8 cellular contexts compared by ENCODE assay signal in genomic region chr7:128879939-128880746, GRCh38. TPM values are rescaled to one million over a fixed set of nuclear protein-coding genes. Genes with fewer than 3 reads are reported as not detected.
DNase-seq lines count a peak whose midpoint lies in the region; ATAC-seq and TF ChIP-seq lines count a peak whose summit lies in the region.

No MANE protein-coding gene starts in this region.

- H3K4me1 ChIP-seq in trophoblast cell (ENCODE audit: control insufficient read depth in 1 of 2, insufficient read depth in 2 of 2, low read length in 2 of 2): peaks cover 0 to 2% of the 10 kb centered on the region in 2 experiments

- no peak overlapping the region for H4K8ac ChIP-seq in trophoblast cell (ENCODE audit: low read depth, low read length)

- TF ChIP-seq CTCF in LNCaP clone FGC (IDR thresholded peaks at IDR 0.05; ENCODE audit: control insufficient read depth, extremely low read depth, insufficient read depth) (peak; percentile 98), foreskin fibroblast (IDR thresholded peaks at IDR 0.05; ENCODE audit: low read depth, low read length) (peak; percentile 61)

- H3K4me3 ChIP-seq in LNCaP clone FGC (ENCODE audit: low read depth, low read length): peak overlapping the region; percentile 43
- H3K4me3 ChIP-seq in foreskin fibroblast (ENCODE audit: low read depth in 1 of 2, low read length in 2 of 2): no peak overlapping the region
- H3K4me3 ChIP-seq in trophoblast cell (ENCODE audit: low read depth, low read length): no peak overlapping the region

- no peaks in the 10 kb centered on the region for H3K9me3 ChIP-seq in trophoblast cell (ENCODE audit: insufficient read depth, low read depth, low read length)

- no peak overlapping the region for H2BK12ac ChIP-seq in trophoblast cell (ENCODE audit: low read length)

- no peaks in the 10 kb centered on the region for H3K79me2 ChIP-seq in trophoblast cell (ENCODE audit: control insufficient read depth, insufficient read depth, low read length, poor library complexity)

- H2AK5ac ChIP-seq in trophoblast cell (ENCODE audit: low read length): no peak overlapping the region

- H2BK120ac ChIP-seq in trophoblast cell (ENCODE audit: insufficient read depth, low read length, poor library complexity): no peak overlapping the region

- no peak overlapping the region for H2BK5ac ChIP-seq in trophoblast cell (ENCODE audit: low read depth, low read length, poor library complexity)

- H4K91ac ChIP-seq in trophoblast cell (ENCODE audit: low read depth, low read length): no peak overlapping the region

- H3K18ac ChIP-seq in trophoblast cell (ENCODE audit: low read length): no peak overlapping the region

- H3K36me3 ChIP-seq in trophoblast cell (ENCODE audit: control insufficient read depth in 1 of 2, insufficient read depth in 2 of 2, low read length in 2 of 2): no peaks in the 10 kb centered on the region

- no peak overlapping the region for H3K23ac ChIP-seq in trophoblast cell (ENCODE audit: low read length)

- H3K79me1 ChIP-seq in trophoblast cell (ENCODE audit: low read length): no peaks in the 10 kb centered on the region

- no peak overlapping the region for H3K14ac ChIP-seq in trophoblast cell (ENCODE audit: low read length)

- H3K27me3 ChIP-seq in trophoblast cell (ENCODE audit: insufficient read depth, low read length): no peaks in the 10 kb centered on the region

- no peak overlapping the region for H3K9ac ChIP-seq in trophoblast cell (ENCODE audit: low read length)

- H4K12ac ChIP-seq in trophoblast cell (ENCODE audit: low read depth, low read length): no peak overlapping the region

- no peak overlapping the region for H2AFZ ChIP-seq in trophoblast cell (ENCODE audit: insufficient read depth, low read length, poor library complexity)

- ATAC-seq in SK-N-SH treated with all-trans-retinoic acid at 6 μM for 48 hours: peak; percentile 93
- ATAC-seq in HG03196 (IDR thresholded peaks at IDR 0.05; ENCODE audit: unreplicated experiment): no peak
- no peak for ATAC-seq in GM18868 (IDR thresholded peaks at IDR 0.05; ENCODE audit: unreplicated experiment)

- no peak overlapping the region for H3K27ac ChIP-seq in trophoblast cell (ENCODE audit: low read depth, low read length)

- no peak overlapping the region for H3K4me2 ChIP-seq in trophoblast cell (ENCODE audit: low read length)

- DNase-seq in DMS53 treated with DMSO at 0.1 percent for 48 hours (lab: John Stamatoyannopoulos, UW; ENCODE audit: unreplicated experiment) (peak; percentile 56), LNCaP clone FGC (ENCODE audit: low read depth) (no peak), foreskin fibroblast (peak in 1 of 2 donors; percentile 85), trophoblast cell (peak; percentile 61 to 80), activated T-cell treated with anti-CD3 and anti-CD28 coated beads for 4 hours (no peak)

- no CpG with 5 or more reads among the region's 31 CpGs for WGBS in trophoblast cell (ENCODE audit: extremely low coverage, insufficient coverage, insufficient read length)

- H3K4ac ChIP-seq in trophoblast cell (ENCODE audit: low read depth, low read length): no peak overlapping the region

TF ChIP-seq in SK-N-SH treated with all-trans-retinoic acid at 6 μM for 48 hours, 23 proteins besides CTCF, POLR2A, EP300 and RAD21:
- no peak for TF ChIP-seq SNAI2 (CRISPR knock-in tag; IDR thresholded peaks at IDR 0.05)
- no peak for TF ChIP-seq ZNF8 (CRISPR knock-in tag; IDR thresholded peaks at IDR 0.05)

RNA-seq across cellular contexts. Expression of gene ATP6V1F, which starts 17.5 kb away (rescaled TPM):
- polyA plus RNA-seq in trophoblast cell (2013): 282 and 295 TPM in 2 replicates

RNA-seq across cellular contexts. Expression of gene KCP, which starts 30.4 kb away (rescaled TPM):
- polyA plus RNA-seq in trophoblast cell (2013): 0.41 and 0.42 TPM in 2 replicates

RNA-seq across cellular contexts. Expression of gene FLNC, which starts 49.9 kb away (rescaled TPM):
- polyA plus RNA-seq in trophoblast cell (2013): 81.4 and 85.6 TPM in 2 replicates

RNA-seq across cellular contexts. Expression of gene IRF5, which starts 57.6 kb away (rescaled TPM):
- 0.56 and 0.66 TPM in 2 replicates for polyA plus RNA-seq in trophoblast cell (2013)

Comparison
In these comparisons a context has a peak if more than half of its experiments do, and no peak if none do; other contexts are left out.
1. DNase-seq: peak in DMS53 treated with DMSO at 0.1 percent for 48 hours (single experiment) and trophoblast cell (2 of 2); none in LNCaP clone FGC (single experiment) and activated T-cell treated with anti-CD3 and anti-CD28 coated beads for 4 hours (single experiment).